Comparison of ENCODE assay signal across 19 cellular contexts in genomic region chrX:108097380-108097779, GRCh38. TPM values are rescaled to one million over a fixed set of nuclear protein-coding genes. Genes with fewer than 3 reads are reported as not detected.
"Had no signal": no experiment of that assay in that cellular context is flagged by ENCODE, and none has a peak within 500 bp of the region (broad histone marks: within the 10 kb centered on the region; RNA-seq: fewer than 3 reads in every experiment).

No MANE protein-coding gene starts in this region.

- H2AFZ ChIP-seq: parathyroid adenoma had no signal

- H3K79me2 ChIP-seq: parathyroid adenoma had no signal

- H3K27me3 ChIP-seq: colonic mucosa, neutrophil, sigmoid colon, spleen, upper lobe of right lung had no signal

- DNase-seq: activated CD4-positive, alpha-beta T cell treated with anti-CD3 and anti-CD28 coated beads, Interleukin-2, amount 10 ng/mL, durations not matched to agents 24 days and 14 days; activated CD4-positive, CD25-positive, alpha-beta regulatory T cell; activated CD8-positive, alpha-beta T cell treated with anti-CD3 and anti-CD28 coated beads for 36 hours; activated naive CD4-positive, alpha-beta T cell treated with anti-CD3 and anti-CD28 coated beads for 36 hours; activated T-cell treated with anti-CD3 and anti-CD28 coated beads, Interleukin-2, amount 50 U/mL, for 24 hours; colonic mucosa; hippocampal formation; kidney; sigmoid colon; spleen; stimulated activated CD4-positive, alpha-beta T cell treated with anti-CD3 and anti-CD28 coated beads, Interleukin-4, amount 100 ng/mL, for 4 hours; upper lobe of right lung had no signal

- H3K27ac ChIP-seq: colonic mucosa, neutrophil, parathyroid adenoma, sigmoid colon, spleen, upper lobe of right lung had no signal

- H3K9me3 ChIP-seq: colonic mucosa, neutrophil, sigmoid colon, spleen, upper lobe of right lung had no signal

- H3K36me3 ChIP-seq: colonic mucosa, neutrophil, sigmoid colon, spleen, upper lobe of right lung had no signal

- H3K4me1 ChIP-seq: colonic mucosa, parathyroid adenoma, upper lobe of right lung had no signal

- ATAC-seq: activated CD8-positive, alpha-beta T cell treated with anti-CD3 and anti-CD28 coated beads for 36 hours; left lobe of liver; natural killer cell treated with Interleukin-12 subunit alpha and Interleukin-12 subunit beta and Interleukin-15 and Interleukin-18, amount 100 ng/mL, for 72 hours; stimulated activated memory B cell treated with anti-CD40 and anti-IgM and Interleukin-4, amounts not matched to agents 10 μg/mL and 1 μg/mL and 100 μg/mL, for 72 hours; upper lobe of right lung had no signal

- H3K4me3 ChIP-seq: colonic mucosa, lung, sigmoid colon, spleen, upper lobe of right lung had no signal

- H3K9ac ChIP-seq: parathyroid adenoma had no signal

- FAIRE-seq: kidney had no signal

RNA-seq across cellular contexts. Expression of gene VSIG1, which starts 52.5 kb away (rescaled TPM):
- total RNA-seq: fibroblast of villous mesenchyme; left lobe of liver; natural killer cell treated with Interleukin-12 subunit alpha and Interleukin-12 subunit beta and Interleukin-15 and Interleukin-18, amount 100 ng/mL, for 72 hours had no signal
